ENCODE assay signal across 24 cellular contexts in the genomic region with DNA sequence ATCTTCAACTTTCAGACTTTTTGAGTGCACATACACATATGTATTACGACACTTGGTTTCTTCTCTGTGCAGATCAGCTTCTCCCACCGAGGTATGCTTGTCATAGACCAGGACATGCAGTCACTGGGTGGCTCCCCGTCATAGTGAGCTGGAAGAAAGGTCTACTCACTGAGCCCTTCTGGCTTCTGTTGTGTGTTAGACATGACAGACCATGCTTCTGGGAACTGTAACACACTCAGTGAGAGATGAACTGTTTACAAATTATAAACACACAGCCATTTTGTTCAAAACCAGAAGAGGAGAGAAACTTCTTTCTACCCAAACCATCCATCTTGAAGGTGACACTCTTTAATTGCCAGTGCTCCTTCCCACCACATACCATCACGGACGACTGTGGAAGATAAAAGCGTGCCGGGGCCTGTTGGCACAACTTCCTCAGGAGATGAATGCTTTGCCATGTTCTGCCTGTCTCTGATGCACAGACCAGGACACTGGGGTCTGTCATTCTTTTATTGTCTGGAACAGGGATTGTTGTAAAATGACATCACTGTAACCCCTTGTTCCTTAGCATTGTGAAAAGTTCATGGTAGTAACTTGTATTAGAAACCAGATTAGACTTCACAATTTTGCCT.
"Had no signal": no experiment of that assay in that cellular context is flagged by ENCODE, and none has a peak within 500 bp of the region (broad histone marks: within the 10 kb centered on the region; RNA-seq: fewer than 3 reads in every experiment).

No MANE protein-coding gene starts in this region.

- FAIRE-seq: pancreas had no signal

- H3K4me1 Mint-ChIP-seq: activated B cell treated with CpG ODN at 0.5 μM for 24 hours; activated CD4-positive, alpha-beta T cell treated with anti-CD3 and anti-CD28 coated beads for 36 hours; activated naive CD8-positive, alpha-beta T cell treated with anti-CD3 and anti-CD28 coated beads, Interleukin-2, amount 50 U/mL, for 24 hours; memory B cell; stimulated activated naive CD8-positive, alpha-beta T cell treated with anti-CD3 and anti-CD28 coated beads, Interleukin-15, amount 100 ng/mL, for 72 hours; T-helper 17 cell had no signal

- H3K4me3 ChIP-seq: pancreas, psoas muscle, vagina had no signal

- H3K9me3 Mint-ChIP-seq: activated B cell treated with CpG ODN at 0.5 μM for 24 hours; activated CD4-positive, alpha-beta memory T cell treated with anti-CD3 and anti-CD28 coated beads for 36 hours; activated naive CD8-positive, alpha-beta T cell treated with anti-CD3 and anti-CD28 coated beads, Interleukin-2, amount 50 U/mL, for 24 hours; brain; memory B cell; nephron; stimulated activated effector memory CD8-positive, alpha-beta T cell treated with anti-CD3 and anti-CD28 coated beads, Interleukin-12 subunit alpha, Interleukin-12 subunit beta, amount 100 ng/mL, for 72 hours; stimulated activated naive CD8-positive, alpha-beta T cell treated with anti-CD3 and anti-CD28 coated beads, Interleukin-15, amount 100 ng/mL, for 72 hours had no signal

- H3K27me3 Mint-ChIP-seq: activated B cell treated with CpG ODN at 0.5 μM for 24 hours; activated CD4-positive, alpha-beta memory T cell treated with anti-CD3 and anti-CD28 coated beads for 36 hours; activated CD4-positive, alpha-beta T cell treated with anti-CD3 and anti-CD28 coated beads for 36 hours; activated naive CD8-positive, alpha-beta T cell treated with anti-CD3 and anti-CD28 coated beads, Interleukin-2, amount 50 U/mL, for 24 hours; brain; memory B cell; stimulated activated naive CD8-positive, alpha-beta T cell treated with anti-CD3 and anti-CD28 coated beads, Interleukin-15, amount 100 ng/mL, for 72 hours; T-helper 17 cell; type B pancreatic cell had no signal

- H3K36me3 ChIP-seq: pancreas had no signal

- H3K27me3 ChIP-seq: pancreas, vagina had no signal

- H3K36me3 Mint-ChIP-seq: brain had no signal

- H3K4me3 Mint-ChIP-seq: activated B cell treated with CpG ODN at 0.5 μM for 24 hours; activated CD4-positive, alpha-beta memory T cell treated with anti-CD3 and anti-CD28 coated beads for 36 hours; activated CD4-positive, alpha-beta T cell treated with anti-CD3 and anti-CD28 coated beads for 36 hours; activated naive CD8-positive, alpha-beta T cell treated with anti-CD3 and anti-CD28 coated beads, Interleukin-2, amount 50 U/mL, for 24 hours; brain; memory B cell; nephron; stimulated activated effector memory CD8-positive, alpha-beta T cell treated with anti-CD3 and anti-CD28 coated beads, Interleukin-12 subunit alpha, Interleukin-12 subunit beta, amount 100 ng/mL, for 72 hours; stimulated activated naive CD8-positive, alpha-beta T cell treated with anti-CD3 and anti-CD28 coated beads, Interleukin-15, amount 100 ng/mL, for 72 hours; T-helper 17 cell; type B pancreatic cell had no signal

- H3K9me3 ChIP-seq: pancreas, psoas muscle, vagina had no signal

- H3K4me1 ChIP-seq: pancreas, psoas muscle, vagina had no signal

- H3K27ac Mint-ChIP-seq: activated B cell treated with CpG ODN at 0.5 μM for 24 hours; activated CD4-positive, alpha-beta memory T cell treated with anti-CD3 and anti-CD28 coated beads for 36 hours; activated CD4-positive, alpha-beta T cell treated with anti-CD3 and anti-CD28 coated beads for 36 hours; activated naive CD8-positive, alpha-beta T cell treated with anti-CD3 and anti-CD28 coated beads, Interleukin-2, amount 50 U/mL, for 24 hours; brain; memory B cell; nephron; stimulated activated effector memory CD8-positive, alpha-beta T cell treated with anti-CD3 and anti-CD28 coated beads, Interleukin-12 subunit alpha, Interleukin-12 subunit beta, amount 100 ng/mL, for 72 hours; stimulated activated naive CD8-positive, alpha-beta T cell treated with anti-CD3 and anti-CD28 coated beads, Interleukin-15, amount 100 ng/mL, for 72 hours; T-helper 17 cell; type B pancreatic cell had no signal

- H3K27ac ChIP-seq: pancreas, psoas muscle, vagina had no signal

- DNase-seq: activated B cell treated with CpG ODN at 0.5 μM for 24 hours; activated CD4-positive, alpha-beta memory T cell treated with anti-CD3 and anti-CD28 coated beads for 36 hours; activated CD4-positive, alpha-beta T cell treated with anti-CD3 and anti-CD28 coated beads for 36 hours; activated gamma-delta T cell; activated naive CD4-positive, alpha-beta T cell treated with anti-CD3 and anti-CD28 coated beads, Interleukin-2, amount 50 U/mL, for 16 hours; activated naive CD8-positive, alpha-beta T cell treated with anti-CD3 and anti-CD28 coated beads, Interleukin-2, amount 50 U/mL, for 24 hours; aorta; central memory CD4-positive, alpha-beta T cell; dermis blood vessel endothelial cell; effector CD8-positive, alpha-beta T cell; left cardiac atrium; pancreas; psoas muscle; right cardiac atrium; stimulated activated CD4-positive, alpha-beta T cell treated with anti-CD3 and anti-CD28 coated beads, Interleukin-2, amount 100 ng/mL, for 24 hours; stimulated activated naive CD8-positive, alpha-beta T cell treated with anti-CD3 and anti-CD28 coated beads, Interleukin-15, amount 100 ng/mL, for 72 hours; SW 1271; T-helper 17 cell had no signal

- ATAC-seq: activated CD4-positive, alpha-beta T cell treated with anti-CD3 and anti-CD28 coated beads for 36 hours; activated naive CD8-positive, alpha-beta T cell treated with anti-CD3 and anti-CD28 coated beads, Interleukin-2, amount 50 U/mL, for 24 hours; left cardiac atrium; pancreas; psoas muscle; right cardiac atrium; stimulated activated effector memory CD8-positive, alpha-beta T cell treated with anti-CD3 and anti-CD28 coated beads, Interleukin-12 subunit alpha, Interleukin-12 subunit beta, amount 100 ng/mL, for 72 hours; stimulated activated naive CD8-positive, alpha-beta T cell treated with anti-CD3 and anti-CD28 coated beads, Interleukin-15, amount 100 ng/mL, for 72 hours; T-helper 17 cell had no signal
